ENCODE assay signal across 8 cellular contexts in the genomic region with DNA sequence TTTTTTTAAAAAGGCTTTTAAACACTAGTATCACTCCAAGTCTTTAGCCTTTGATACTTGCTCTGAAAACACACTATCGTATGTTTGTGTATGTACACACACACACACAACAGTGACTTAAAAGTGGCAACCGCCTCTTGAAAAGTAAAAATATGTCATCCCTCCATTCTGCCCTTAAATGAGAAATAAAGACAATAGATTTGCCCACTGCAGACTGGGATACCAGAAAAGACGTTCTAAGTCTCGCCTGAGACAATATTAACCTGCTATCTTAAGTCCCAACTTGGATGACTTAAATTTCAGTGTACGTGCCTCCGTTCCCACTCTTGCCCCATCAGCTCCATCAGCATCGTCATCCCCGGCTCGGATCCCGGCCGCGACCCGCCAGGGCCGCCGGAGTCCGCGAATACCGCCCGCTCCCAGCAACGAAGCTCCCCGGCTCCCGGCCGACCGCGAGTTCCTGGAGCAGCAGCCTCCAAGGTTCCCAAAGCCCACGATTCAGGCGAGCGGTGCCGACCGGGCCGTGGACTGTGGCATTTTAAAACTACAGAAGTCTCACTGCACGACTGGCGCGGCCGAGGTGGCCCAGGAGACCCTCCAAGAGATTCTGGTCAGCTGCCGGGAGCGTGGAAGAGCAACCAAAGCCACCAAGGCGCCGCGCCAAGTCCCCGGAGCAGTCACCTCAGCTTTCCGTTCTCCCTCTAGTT. TPM values are rescaled to one million over a fixed set of nuclear protein-coding genes. Genes with fewer than 3 reads are reported as not detected.
A peak's percentile ranks its signal among the peaks of the same experiment; 100 is the strongest.
DNase-seq lines count a peak whose midpoint lies in the region; ATAC-seq and TF ChIP-seq lines count a peak whose summit lies in the region.

No MANE protein-coding gene starts in this region.

- peaks cover 25% of the 10 kb centered on the region for H3K4me1 Mint-ChIP-seq in activated T-cell treated with anti-CD3 and anti-CD28 coated beads, Interleukin-2, amount 50 U/mL, for 72 hours (ENCODE audit: low read depth)
- peaks cover 25% of the 10 kb centered on the region for H3K4me1 Mint-ChIP-seq in nephron
- peaks cover 10% of the 10 kb centered on the region for H3K4me1 Mint-ChIP-seq in type B pancreatic cell (ENCODE audit: unreplicated experiment)

- H3K4me3 ChIP-seq in GM06990 (replicated peaks; ENCODE audit: low read depth, low read length) = peak overlapping the region; percentile 98

- H3K27ac Mint-ChIP-seq in activated T-cell treated with anti-CD3 and anti-CD28 coated beads, Interleukin-2, amount 50 U/mL, for 72 hours = peak overlapping the region; percentile 100
- H3K27ac Mint-ChIP-seq in nephron = peak overlapping the region; percentile 95 to 97 (median 97)
- H3K27ac Mint-ChIP-seq in type B pancreatic cell = peak overlapping the region; percentile 88

- H3K9me3 Mint-ChIP-seq in activated T-cell treated with anti-CD3 and anti-CD28 coated beads, Interleukin-2, amount 50 U/mL, for 72 hours = no peaks in the 10 kb centered on the region
- H3K9me3 Mint-ChIP-seq in nephron (no peaks in the 10 kb centered on the region), type B pancreatic cell (no peaks in the 10 kb centered on the region)

- ATAC-seq in activated T-cell treated with anti-CD3 and anti-CD28 coated beads, Interleukin-2, amount 50 U/mL, for 72 hours (replicated peaks in 1 of 2) = no peak
- no peak for ATAC-seq in GM21390 (IDR thresholded peaks at IDR 0.05; ENCODE audit: unreplicated experiment)
- ATAC-seq in HG03175 (IDR thresholded peaks at IDR 0.05; ENCODE audit: unreplicated experiment) = no peak

- H3K27me3 Mint-ChIP-seq in activated T-cell treated with anti-CD3 and anti-CD28 coated beads, Interleukin-2, amount 50 U/mL, for 72 hours (ENCODE audit: low read depth) = no peaks in the 10 kb centered on the region
- H3K27me3 Mint-ChIP-seq in nephron (ENCODE audit: low read depth) = no peaks in the 10 kb centered on the region
- H3K27me3 Mint-ChIP-seq in type B pancreatic cell = no peaks in the 10 kb centered on the region

- no peaks in the 10 kb centered on the region for H3K36me3 ChIP-seq in GM06990 (ENCODE audit: control insufficient read depth, insufficient read depth, low read length)

- TF ChIP-seq CTCF in GM06990 (IDR thresholded peaks at IDR 0.05; ENCODE audit: insufficient read depth, low read length, poor library complexity, severe bottlenecking) = no peak
- no peak for TF ChIP-seq CTCF in nephron (IDR thresholded peaks at IDR 0.05; ENCODE audit: unreplicated experiment in 3 of 3)
- no peak for TF ChIP-seq CTCF in type B pancreatic cell (conservative IDR thresholded peaks at IDR 0.05)

- peaks cover 8 to 17% of the 10 kb centered on the region in 2 donors for H3K36me3 Mint-ChIP-seq in activated T-cell treated with anti-CD3 and anti-CD28 coated beads, Interleukin-2, amount 50 U/mL, for 72 hours (ENCODE audit: insufficient read depth in 2 of 2)
- H3K36me3 Mint-ChIP-seq in nephron (ENCODE audit: low read depth) = peaks cover 4% of the 10 kb centered on the region
- peaks cover 9% of the 10 kb centered on the region for H3K36me3 Mint-ChIP-seq in type B pancreatic cell

- no peaks in the 10 kb centered on the region for H3K27me3 ChIP-seq in GM06990 (replicated peaks; ENCODE audit: control insufficient read depth, insufficient read depth, low read length)

- peak overlapping the region; percentile 95 to 100 for H3K4me3 Mint-ChIP-seq in activated T-cell treated with anti-CD3 and anti-CD28 coated beads, Interleukin-2, amount 50 U/mL, for 72 hours
- peak overlapping the region; percentile 99 to 100 (median 99) for H3K4me3 Mint-ChIP-seq in nephron
- peak overlapping the region; percentile 97 for H3K4me3 Mint-ChIP-seq in type B pancreatic cell

- peak; percentile 69 for DNase-seq in GM06990 (ENCODE audit: extremely low read depth, insufficient read length)
- DNase-seq in NCI-H1930 (lab: John Stamatoyannopoulos, UW) = peak; percentile 85 to 86
- DNase-seq in activated T-cell treated with anti-CD3 and anti-CD28 coated beads, Interleukin-2, amount 50 U/mL, for 72 hours = peak; percentile 28 to 55
- peak; percentile 39 for DNase-seq in fibroblast of peridontal ligament (ENCODE audit: extremely low read depth)
- peak; percentile 74 for DNase-seq in type B pancreatic cell (ENCODE audit: extremely low spot score, unreplicated experiment)

RNA-seq across cellular contexts. Expression of gene ARID2, which starts 2.8 kb away (rescaled TPM):
- 10 to 100 TPM; 29.6 TPM for total RNA-seq in activated T-cell treated with anti-CD3 and anti-CD28 coated beads, Interleukin-2, amount 50 U/mL, for 72 hours
- 35.9 and 49.7 TPM in 2 replicates for total RNA-seq in type B pancreatic cell (ENCODE audit: low replicate concordance)
